11 cellular contexts compared by ENCODE assay signal in the genomic region with DNA sequence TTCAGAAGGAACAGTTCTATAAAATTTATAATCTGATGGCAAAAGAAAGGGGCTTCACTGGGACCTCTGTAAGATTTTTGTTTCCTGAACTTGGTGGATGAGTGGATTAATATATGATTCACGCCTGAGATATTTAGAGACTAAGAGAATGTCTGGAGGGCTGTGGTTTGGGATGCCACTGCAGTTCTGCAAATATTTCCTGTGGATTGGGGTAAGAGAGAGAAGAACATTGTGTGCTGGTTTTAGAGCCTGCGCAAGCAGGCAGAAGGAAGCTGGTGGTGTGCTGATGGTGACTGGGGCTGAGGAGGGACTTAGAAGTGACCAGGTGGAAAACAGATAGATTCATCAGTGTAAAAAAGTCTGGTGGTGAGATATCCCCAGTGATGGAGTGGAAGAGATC.
DNase-seq lines count a peak whose midpoint lies in the region; ATAC-seq, FAIRE-seq and TF ChIP-seq lines count a peak whose summit lies in the region.
"Had no signal": no experiment of that assay in that cellular context is flagged by ENCODE, and none has a peak within 500 bp of the region (broad histone marks: within the 10 kb centered on the region; RNA-seq: fewer than 3 reads in every experiment).

No MANE protein-coding gene starts in this region.

- H3K27ac Mint-ChIP-seq in astrocyte (ENCODE audit: unreplicated experiment), result peak overlapping the region; percentile 100

- peak overlapping the region; percentile 10 for H3K4me3 Mint-ChIP-seq in astrocyte (ENCODE audit: unreplicated experiment)

- peak overlapping the region; percentile 60 for H3K9ac ChIP-seq in astrocyte (ENCODE audit: low read length)

- H3K9me2 ChIP-seq in hepatocyte (replicated peaks; ENCODE audit: insufficient read depth), result no peaks in the 10 kb centered on the region

- no peaks in the 10 kb centered on the region for H3K27me3 Mint-ChIP-seq in astrocyte (ENCODE audit: low read depth, unreplicated experiment)

- H3K4me1 ChIP-seq in astrocyte (ENCODE audit: insufficient read depth, low read length), result peaks cover 33% of the 10 kb centered on the region
- peaks cover 7% of the 10 kb centered on the region for H3K4me1 ChIP-seq in hepatocyte (ENCODE audit: insufficient read depth)
- no peaks in the 10 kb centered on the region for H3K4me1 ChIP-seq in aorta (ENCODE audit: control insufficient read depth in 1 of 2, insufficient read depth in 2 of 2, low read length in 2 of 2)

- H2AFZ ChIP-seq in astrocyte (ENCODE audit: low read depth, low read length) (peak overlapping the region; percentile 1), hepatocyte (no peak overlapping the region)

- no peaks in the 10 kb centered on the region for H4K20me1 ChIP-seq in astrocyte (ENCODE audit: insufficient read depth, low read length)
- no peaks in the 10 kb centered on the region for H4K20me1 ChIP-seq in hepatocyte (ENCODE audit: insufficient read depth, poor library complexity, severe bottlenecking)

- H3K36me3 ChIP-seq in astrocyte (ENCODE audit: insufficient read depth, low read length) (no peaks in the 10 kb centered on the region), hepatocyte (replicated peaks; ENCODE audit: insufficient read depth, low read depth) (no peaks in the 10 kb centered on the region), aorta (ENCODE audit: control insufficient read depth in 1 of 2, insufficient read depth in 2 of 2, low read length in 1 of 2) (no peaks in the 10 kb centered on the region)

- TF ChIP-seq CTCF in astrocyte (IDR thresholded peaks at IDR 0.05; ENCODE audit: insufficient read depth, low read depth, low read length) (no peak), hepatocyte (IDR thresholded peaks at IDR 0.05; ENCODE audit: poor library complexity) (no peak)

- H3K4me3 ChIP-seq in astrocyte (ENCODE audit: insufficient read depth, low read depth, low read length), result no peak overlapping the region
- no peak overlapping the region for H3K4me3 ChIP-seq in hepatocyte
- H3K4me3 ChIP-seq in aorta (ENCODE audit: low read length in 2 of 2), result no peak overlapping the region

- H3K27ac ChIP-seq in astrocyte (ENCODE audit: low read depth, low read length), result peak overlapping the region; percentile 81
- H3K27ac ChIP-seq in hepatocyte, result peak overlapping the region; percentile 64
- H3K27ac ChIP-seq in aorta (ENCODE audit: low read depth in 1 of 2, low read length in 2 of 2), result no peak overlapping the region
- H3K27ac ChIP-seq: 22Rv1 had no signal

- DNase-seq in NOMO-1 (lab: John Stamatoyannopoulos, UW; ENCODE audit: unreplicated experiment in 2 of 2) (peak; percentile 18 to 23), NOMO-1 treated with dmso at 0.1 percent for 144 hours (lab: John Stamatoyannopoulos, UW; ENCODE audit: unreplicated experiment) (no peak), astrocyte (ENCODE audit: low read depth) (peak; percentile 99), hepatocyte (ENCODE audit: low spot score) (peak; percentile 14), aorta (no peak), RPMI8226 (no peak), OCI-M2 (lab: John Stamatoyannopoulos, UW; ENCODE audit: unreplicated experiment) (no peak)
- DNase-seq: activated CD4-positive, alpha-beta T cell treated with anti-CD3 and anti-CD28 coated beads, Interleukin-2, amount 50 U/mL, for 4 hours; stimulated activated CD4-positive, alpha-beta T cell treated with anti-CD3 and anti-CD28 coated beads, Interleukin-2, amount 100 ng/mL, for 24 hours had no signal

- FAIRE-seq in astrocyte (lab: Jason Lieb, UNC), result peak; percentile 93

- WGBS in hepatocyte (ENCODE audit: low lambda C conversion rate, missing lambda C conversion rate), result 83% methylated on average over 2 of the region's 2 CpGs
- WGBS in aorta, 2 donors, result 70 to 82% methylated on average over 2 of the region's 2 CpGs

- H3K27me3 ChIP-seq in astrocyte (ENCODE audit: insufficient read depth, low read length) (no peaks in the 10 kb centered on the region), hepatocyte (no peaks in the 10 kb centered on the region), aorta (ENCODE audit: control insufficient read depth in 1 of 2, insufficient read depth in 2 of 2, low read length in 1 of 2) (no peaks in the 10 kb centered on the region)

- H3K4me1 Mint-ChIP-seq in astrocyte (ENCODE audit: low read depth, unreplicated experiment), result peaks cover 50% of the 10 kb centered on the region

- peaks cover 6% of the 10 kb centered on the region for H3K36me3 Mint-ChIP-seq in astrocyte (ENCODE audit: low read depth, unreplicated experiment)

- H3K4me2 ChIP-seq in astrocyte (ENCODE audit: low read length) (peak overlapping the region; percentile 51), hepatocyte (no peak overlapping the region)

- ATAC-seq in aorta (ENCODE audit: low FRiP score) (peak; percentile 36), GM21360 (IDR thresholded peaks at IDR 0.05; ENCODE audit: unreplicated experiment) (no peak)

- H3K9me3 ChIP-seq in astrocyte (ENCODE audit: insufficient read depth, low read depth, low read length) (no peaks in the 10 kb centered on the region), hepatocyte (ENCODE audit: low read depth) (no peaks in the 10 kb centered on the region), aorta (ENCODE audit: control insufficient read depth, low read length) (no peaks in the 10 kb centered on the region)

- intact Hi-C loops in aorta (cut with DNase I), result no loop called here

- H3K79me2 ChIP-seq in astrocyte (ENCODE audit: insufficient read depth, low read length), result no peaks in the 10 kb centered on the region
- H3K79me2 ChIP-seq in hepatocyte, result no peaks in the 10 kb centered on the region

- H3K9me3 Mint-ChIP-seq in astrocyte (ENCODE audit: unreplicated experiment), result no peaks in the 10 kb centered on the region

Comparison
In these comparisons a context has a peak if more than half of its experiments do, and no peak if none do; other contexts are left out.
1. DNase-seq: peak in NOMO-1 (2 of 2), astrocyte (single experiment) and hepatocyte (single experiment); none in NOMO-1 treated with dmso at 0.1 percent for 144 hours (single experiment), aorta (0 of 2), RPMI8226 (single experiment) and OCI-M2 (single experiment).
2. H3K27ac ChIP-seq: peak in astrocyte (single experiment) and hepatocyte (single experiment); none in aorta (0 of 2).